ENCODE assay signal across 1 cellular context in genomic region chr1:182662121-182662890, GRCh38.
TF ChIP-seq lines count a peak whose summit lies in the region.

No MANE protein-coding gene starts in this region.

TF ChIP-seq in HepG2, 621 proteins besides CTCF, POLR2A, EP300 and RAD21 (continued from another document):
- TF ChIP-seq, protein P1, sequence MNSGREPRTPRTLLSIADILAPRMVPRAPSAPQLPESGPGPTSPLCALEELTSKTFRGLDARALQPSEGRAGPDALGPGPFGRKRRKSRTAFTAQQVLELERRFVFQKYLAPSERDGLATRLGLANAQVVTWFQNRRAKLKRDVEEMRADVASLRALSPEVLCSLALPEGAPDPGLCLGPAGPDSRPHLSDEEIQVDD (CRISPR knock-in tag; IDR thresholded peaks at IDR 0.05; ENCODE audit: borderline replicate concordance), result no peak
- TF ChIP-seq ZNF576 (CRISPR knock-in tag; IDR thresholded peaks at IDR 0.05) (no peak), MXD1 (CRISPR knock-in tag; IDR thresholded peaks at IDR 0.05) (no peak), PAX8 (CRISPR knock-in tag; IDR thresholded peaks at IDR 0.05; ENCODE audit: borderline replicate concordance) (no peak), FOXJ3 (CRISPR knock-in tag; IDR thresholded peaks at IDR 0.05; ENCODE audit: borderline replicate concordance) (no peak), ZNF350 (CRISPR knock-in tag; IDR thresholded peaks at IDR 0.05; ENCODE audit: borderline replicate concordance, low read depth) (no peak)
